Comparison of ENCODE assay signal across 2 cellular contexts in the genomic region with DNA sequence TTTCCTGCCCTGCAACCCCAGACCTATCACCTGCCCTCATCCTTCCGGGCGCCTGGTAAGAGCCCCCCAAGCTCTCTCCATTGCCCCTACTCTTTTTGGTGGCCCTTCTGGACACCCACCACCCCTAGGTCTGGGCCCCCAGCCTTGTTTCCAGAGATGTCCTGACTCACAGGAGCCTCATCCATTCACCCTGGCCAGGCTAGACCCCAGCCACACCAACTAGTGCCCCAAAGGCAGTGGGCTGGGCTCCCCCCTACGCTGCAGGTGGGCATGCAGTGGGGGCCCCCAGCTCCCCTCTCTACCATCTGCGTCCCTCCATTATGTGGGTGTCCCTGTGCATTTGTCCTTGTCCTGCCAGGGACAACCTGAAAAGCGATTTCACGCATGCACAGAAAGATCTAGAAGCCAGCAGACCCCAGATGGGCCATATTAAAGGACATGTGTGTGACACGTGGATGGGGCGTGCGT.
A peak's percentile ranks its signal among the peaks of the same experiment; 100 is the strongest.
TF ChIP-seq lines count a peak whose summit lies in the region.

No MANE protein-coding gene starts in this region.

TF ChIP-seq in HCT116, 20 proteins besides CTCF, POLR2A, EP300 and RAD21:
- TF ChIP-seq YY1 (IDR thresholded peaks at IDR 0.05; ENCODE audit: extremely low read depth, insufficient replicate concordance, low read depth, low read length) (no peak), ZFX (IDR thresholded peaks at IDR 0.05) (no peak), SRF (IDR thresholded peaks at IDR 0.05; ENCODE audit: low read depth) (no peak)

TF ChIP-seq in HepG2, 621 proteins besides CTCF, POLR2A, EP300 and RAD21:
- TF ChIP-seq, protein P1, sequence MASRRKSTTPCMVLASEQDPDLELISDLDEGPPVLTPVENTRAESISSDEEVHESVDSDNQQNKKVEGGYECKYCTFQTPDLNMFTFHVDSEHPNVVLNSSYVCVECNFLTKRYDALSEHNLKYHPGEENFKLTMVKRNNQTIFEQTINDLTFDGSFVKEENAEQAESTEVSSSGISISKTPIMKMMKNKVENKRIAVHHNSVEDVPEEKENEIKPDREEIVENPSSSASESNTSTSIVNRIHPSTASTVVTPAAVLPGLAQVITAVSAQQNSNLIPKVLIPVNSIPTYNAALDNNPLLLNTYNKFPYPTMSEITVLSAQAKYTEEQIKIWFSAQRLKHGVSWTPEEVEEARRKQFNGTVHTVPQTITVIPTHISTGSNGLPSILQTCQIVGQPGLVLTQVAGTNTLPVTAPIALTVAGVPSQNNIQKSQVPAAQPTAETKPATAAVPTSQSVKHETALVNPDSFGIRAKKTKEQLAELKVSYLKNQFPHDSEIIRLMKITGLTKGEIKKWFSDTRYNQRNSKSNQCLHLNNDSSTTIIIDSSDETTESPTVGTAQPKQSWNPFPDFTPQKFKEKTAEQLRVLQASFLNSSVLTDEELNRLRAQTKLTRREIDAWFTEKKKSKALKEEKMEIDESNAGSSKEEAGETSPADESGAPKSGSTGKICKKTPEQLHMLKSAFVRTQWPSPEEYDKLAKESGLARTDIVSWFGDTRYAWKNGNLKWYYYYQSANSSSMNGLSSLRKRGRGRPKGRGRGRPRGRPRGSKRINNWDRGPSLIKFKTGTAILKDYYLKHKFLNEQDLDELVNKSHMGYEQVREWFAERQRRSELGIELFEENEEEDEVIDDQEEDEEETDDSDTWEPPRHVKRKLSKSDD (CRISPR knock-in tag; IDR thresholded peaks at IDR 0.05; ENCODE audit: low read depth): no peak
- TF ChIP-seq IRX3 (CRISPR knock-in tag; IDR thresholded peaks at IDR 0.05; ENCODE audit: borderline replicate concordance, low read depth) (no peak), CENPT (CRISPR knock-in tag; IDR thresholded peaks at IDR 0.05; ENCODE audit: low read depth) (no peak), ZNF589 (CRISPR knock-in tag; conservative IDR thresholded peaks at IDR 0.05) (no peak), MNT (IDR thresholded peaks at IDR 0.05) (peak; percentile 79), ZNF101 (CRISPR knock-in tag; IDR thresholded peaks at IDR 0.05; ENCODE audit: borderline replicate concordance, low read depth) (no peak), ZNF275 (CRISPR knock-in tag; IDR thresholded peaks at IDR 0.05; ENCODE audit: borderline replicate concordance) (no peak)
